Comparison of ENCODE assay signal across 27 cellular contexts in genomic region chr2:96273763-96274162, GRCh38. TPM values are rescaled to one million over a fixed set of nuclear protein-coding genes. Genes with fewer than 3 reads are reported as not detected.
DNase-seq lines count a peak whose midpoint lies in the region; ATAC-seq and TF ChIP-seq lines count a peak whose summit lies in the region.
"Had no signal": no experiment of that assay in that cellular context is flagged by ENCODE, and none has a peak within 500 bp of the region (broad histone marks: within the 10 kb centered on the region; RNA-seq: fewer than 3 reads in every experiment).

No MANE protein-coding gene starts in this region.

- ATAC-seq in activated T-cell treated with anti-CD3 and anti-CD28 coated beads, Interleukin-2, amount 50 U/mL, for 4 hours, result no peak
- ATAC-seq in Right ventricle myocardium superior (ENCODE audit: poor library complexity), result no peak

- peaks cover 21% of the 10 kb centered on the region for H3K79me1 ChIP-seq in mesenchymal stem cell (replicated peaks; ENCODE audit: low read length, poor library complexity, severe bottlenecking)

- no peak overlapping the region for H4K91ac ChIP-seq in mesenchymal stem cell (ENCODE audit: low read length)

- peaks cover 9% of the 10 kb centered on the region for H3K4me1 Mint-ChIP-seq in activated T-cell treated with anti-CD3 and anti-CD28 coated beads, Interleukin-2, amount 50 U/mL, for 24 hours (ENCODE audit: low read depth)
- H3K4me1 Mint-ChIP-seq in activated T-cell treated with anti-CD3 and anti-CD28 coated beads, Interleukin-2, amount 50 U/mL, for 4 hours (ENCODE audit: low read depth), result peaks cover 3% of the 10 kb centered on the region

- peak overlapping the region; percentile 40 for H3K27ac Mint-ChIP-seq in activated T-cell treated with anti-CD3 and anti-CD28 coated beads, Interleukin-2, amount 50 U/mL, for 24 hours
- H3K27ac Mint-ChIP-seq: CD4-positive, alpha-beta T cell had no signal

- WGBS in mesenchymal stem cell, result 82% methylated on average over 2 of the region's 3 CpGs
- 50 to 57% methylated on average over 3 of the region's 3 CpGs for WGBS in testis, 2 donors

- no peak overlapping the region for H2AK5ac ChIP-seq in mesenchymal stem cell (ENCODE audit: low read length, severe bottlenecking)

- no peak overlapping the region for H4K8ac ChIP-seq in mesenchymal stem cell (ENCODE audit: low read length)

- no peak overlapping the region for H3K4me3 Mint-ChIP-seq in activated T-cell treated with anti-CD3 and anti-CD28 coated beads, Interleukin-2, amount 50 U/mL, for 24 hours
- H3K4me3 Mint-ChIP-seq in activated T-cell treated with anti-CD3 and anti-CD28 coated beads, Interleukin-2, amount 50 U/mL, for 4 hours, result no peak overlapping the region
- H3K4me3 Mint-ChIP-seq: CD4-positive, alpha-beta T cell had no signal

- H3K9ac ChIP-seq in adipocyte (ENCODE audit: low read length) (no peak overlapping the region), mesenchymal stem cell (ENCODE audit: low read length) (peak overlapping the region; percentile 15)

- no peak overlapping the region for H2BK15ac ChIP-seq in mesenchymal stem cell (ENCODE audit: low read depth, poor library complexity, severe bottlenecking)

- H3K27me3 Mint-ChIP-seq in activated T-cell treated with anti-CD3 and anti-CD28 coated beads, Interleukin-2, amount 50 U/mL, for 24 hours, result no peaks in the 10 kb centered on the region
- H3K27me3 Mint-ChIP-seq in activated T-cell treated with anti-CD3 and anti-CD28 coated beads, Interleukin-2, amount 50 U/mL, for 4 hours (ENCODE audit: low read depth), result no peaks in the 10 kb centered on the region
- H3K27me3 Mint-ChIP-seq: CD4-positive, alpha-beta T cell had no signal

- no peak overlapping the region for H2AFZ ChIP-seq in mesenchymal stem cell (ENCODE audit: low read depth, low read length)

- H3K27ac ChIP-seq in mesenchymal stem cell (ENCODE audit: low read length, poor library complexity, severe bottlenecking) (no peak overlapping the region), testis (peak overlapping the region in 1 of 2 donors; percentile 47)
- H3K27ac ChIP-seq: BLaER1 treated with 17β-estradiol and CSF1 and Interleukin-3, amounts not matched to agents 10 nM and 100 nM had no signal

- peaks cover 84% of the 10 kb centered on the region for H3K36me3 ChIP-seq in adipocyte (ENCODE audit: control insufficient read depth, insufficient read depth, low read length, severe bottlenecking)
- peaks cover 62 to 85% of the 10 kb centered on the region in 2 experiments for H3K36me3 ChIP-seq in mesenchymal stem cell (ENCODE audit: control insufficient read depth in 1 of 2, insufficient read depth in 2 of 2, low read depth in 1 of 2, low read length in 2 of 2)
- peaks cover 4% of the 10 kb centered on the region for H3K36me3 ChIP-seq in testis (ENCODE audit: low read depth, missing control alignments)

- H3K27me3 ChIP-seq in adipocyte (replicated peaks; ENCODE audit: control insufficient read depth, insufficient read depth, low read length) (no peaks in the 10 kb centered on the region), mesenchymal stem cell (ENCODE audit: control insufficient read depth in 1 of 2, insufficient read depth in 1 of 2, low read length in 2 of 2) (no peaks in the 10 kb centered on the region), testis (no peaks in the 10 kb centered on the region)
- H3K27me3 ChIP-seq: BLaER1 treated with 17β-estradiol and CSF1 and Interleukin-3, amounts not matched to agents 10 nM and 100 nM had no signal

- no peak overlapping the region for H3K4ac ChIP-seq in mesenchymal stem cell (ENCODE audit: low read depth in 1 of 2, low read length in 2 of 2)

- peaks cover 95% of the 10 kb centered on the region for H3K36me3 Mint-ChIP-seq in activated T-cell treated with anti-CD3 and anti-CD28 coated beads, Interleukin-2, amount 50 U/mL, for 24 hours (ENCODE audit: low read depth)
- peaks cover 49% of the 10 kb centered on the region for H3K36me3 Mint-ChIP-seq in activated T-cell treated with anti-CD3 and anti-CD28 coated beads, Interleukin-2, amount 50 U/mL, for 4 hours (ENCODE audit: insufficient read depth)

- no peaks in the 10 kb centered on the region for H3K9me3 Mint-ChIP-seq in activated T-cell treated with anti-CD3 and anti-CD28 coated beads, Interleukin-2, amount 50 U/mL, for 24 hours
- H3K9me3 Mint-ChIP-seq in activated T-cell treated with anti-CD3 and anti-CD28 coated beads, Interleukin-2, amount 50 U/mL, for 4 hours, result no peaks in the 10 kb centered on the region
- H3K9me3 Mint-ChIP-seq: CD4-positive, alpha-beta T cell had no signal

- intact Hi-C loops in testis (cut with DNase I; ENCODE audit: low total_unique reads), result no loop called here
- intact Hi-C loops in Right ventricle myocardium superior (cut with DNase I), result no loop called here

- no peak overlapping the region for H2BK120ac ChIP-seq in mesenchymal stem cell (ENCODE audit: low read depth, low read length)

- H3K23ac ChIP-seq in mesenchymal stem cell (ENCODE audit: low read length in 2 of 2), result no peak overlapping the region

- H3K14ac ChIP-seq in mesenchymal stem cell (ENCODE audit: low read length in 2 of 2), result no peak overlapping the region

- H3K18ac ChIP-seq in mesenchymal stem cell (ENCODE audit: low read depth in 1 of 2, low read length in 2 of 2), result no peak overlapping the region

- DNase-seq in activated T-cell treated with anti-CD3 and anti-CD28 coated beads, Interleukin-2, amount 50 U/mL, for 24 hours, result no peak
- no peak for DNase-seq in activated T-cell treated with anti-CD3 and anti-CD28 coated beads, Interleukin-2, amount 50 U/mL, for 4 hours
- DNase-seq in adipocyte (ENCODE audit: low read depth), result peak; percentile 35
- no peak for DNase-seq in mesenchymal stem cell
- DNase-seq in testis, result peak; percentile 38
- DNase-seq in DMS153 treated with DMSO at 0.1 percent for 48 hours (lab: John Stamatoyannopoulos, UW; ENCODE audit: unreplicated experiment), result no peak
- DNase-seq in cortex of kidney (lab: John Stamatoyannopoulos, UW), result no peak
- no peak for DNase-seq in Right ventricle myocardium superior
- DNase-seq: AML-193; CD4-positive, alpha-beta T cell; DMS 273 treated with DMSO at 0.1 percent for 48 hours; DMS79 treated with DMSO at 0.1 percent for 48 hours; GF-D8; Kasumi-1; MV-4-11; NCI-H1105; NCI-H146; NCI-H2029; NCI-H446 treated with DMSO at 0.1 percent for 48 hours; NCI-H526; NCI-H82; RPMI8226; SHP77; SW 1271 had no signal

- TF ChIP-seq CTCF in testis (IDR thresholded peaks at IDR 0.05), result no peak

- no peak for TF ChIP-seq POLR2A in testis (IDR thresholded peaks at IDR 0.05)

- no peak overlapping the region for H2BK12ac ChIP-seq in mesenchymal stem cell (ENCODE audit: low read length in 2 of 2)

- H3K4me1 ChIP-seq in adipocyte (ENCODE audit: control insufficient read depth, insufficient read depth, low read length), result no peaks in the 10 kb centered on the region
- H3K4me1 ChIP-seq in mesenchymal stem cell (ENCODE audit: control insufficient read depth, insufficient read depth, low read depth, low read length), result no peaks in the 10 kb centered on the region
- peaks cover 8% of the 10 kb centered on the region for H3K4me1 ChIP-seq in testis
- H3K4me1 ChIP-seq: BLaER1 treated with 17β-estradiol and CSF1 and Interleukin-3, amounts not matched to agents 10 nM and 100 nM had no signal

- H3K4me2 ChIP-seq in mesenchymal stem cell (ENCODE audit: low read length, poor library complexity, severe bottlenecking), result no peak overlapping the region
- H3K4me2 ChIP-seq: BLaER1 treated with 17β-estradiol and CSF1 and Interleukin-3, amounts not matched to agents 10 nM and 100 nM had no signal

- H3K4me3 ChIP-seq in adipocyte (ENCODE audit: low read length) (no peak overlapping the region), mesenchymal stem cell (ENCODE audit: insufficient read depth in 1 of 2, low read depth in 1 of 2, low read length in 2 of 2) (no peak overlapping the region), testis (no peak overlapping the region)
- H3K4me3 ChIP-seq: BLaER1 treated with 17β-estradiol and CSF1 and Interleukin-3, amounts not matched to agents 10 nM and 100 nM; K562 had no signal

- H2BK5ac ChIP-seq in mesenchymal stem cell (ENCODE audit: low read depth, low read length, poor library complexity, severe bottlenecking), result no peak overlapping the region

- H3K9me3 ChIP-seq in adipocyte (ENCODE audit: control insufficient read depth, low read length), result no peaks in the 10 kb centered on the region
- H3K9me3 ChIP-seq in mesenchymal stem cell (ENCODE audit: control insufficient read depth, low read length), result no peaks in the 10 kb centered on the region
- no peaks in the 10 kb centered on the region for H3K9me3 ChIP-seq in testis
- H3K9me3 ChIP-seq: BLaER1 treated with 17β-estradiol and CSF1 and Interleukin-3, amounts not matched to agents 10 nM and 100 nM had no signal

RNA-seq across cellular contexts. Expression of gene CIAO1, which starts 7.7 kb away (rescaled TPM):
- total RNA-seq in activated T-cell treated with anti-CD3 and anti-CD28 coated beads, Interleukin-2, amount 50 U/mL, for 4 hours, result 100 to 1,000 TPM; 106 to 114 (median 109) TPM
- polyA plus RNA-seq in mesenchymal stem cell (2013, experiment 1 of 2), result 33.6 TPM
- 32.9 TPM for polyA plus RNA-seq in mesenchymal stem cell (2013, experiment 2 of 2)
- total RNA-seq in testis, result 100 to 1,000 TPM; 154 to 164 TPM
- polyA plus RNA-seq in testis (ENCODE audit: insufficient read depth, low read depth, low replicate concordance), result 56.8 TPM
- total RNA-seq in Right ventricle myocardium superior, result 62.3 TPM

RNA-seq across cellular contexts. Expression of gene TMEM127, which starts 8.0 kb away (rescaled TPM):
- 10 to 100 TPM; 31.9 to 37.5 (median 36.9) TPM for total RNA-seq in activated T-cell treated with anti-CD3 and anti-CD28 coated beads, Interleukin-2, amount 50 U/mL, for 4 hours
- 56.4 TPM for polyA plus RNA-seq in mesenchymal stem cell (2013, experiment 1 of 2)
- polyA plus RNA-seq in mesenchymal stem cell (2013, experiment 2 of 2), result 55.0 TPM
- total RNA-seq in testis (10 to 100 TPM; 25.0 to 32.1 TPM), Right ventricle myocardium superior (67.3 TPM)
- polyA plus RNA-seq in testis (ENCODE audit: insufficient read depth, low read depth, low replicate concordance), result 29.2 TPM

RNA-seq across cellular contexts. Expression of gene SNRNP200, which starts 31.6 kb away (rescaled TPM):
- total RNA-seq in activated T-cell treated with anti-CD3 and anti-CD28 coated beads, Interleukin-2, amount 50 U/mL, for 4 hours, result 100 to 1,000 TPM; 219 to 232 (median 223) TPM
- 43.8 TPM for polyA plus RNA-seq in mesenchymal stem cell (2013, experiment 1 of 2)
- polyA plus RNA-seq in mesenchymal stem cell (2013, experiment 2 of 2), result 39.2 TPM
- total RNA-seq in testis, result 100 to 1,000 TPM; 165 to 202 TPM
- 181 TPM for polyA plus RNA-seq in testis (ENCODE audit: insufficient read depth, low read depth, low replicate concordance)
- 50.1 TPM for total RNA-seq in Right ventricle myocardium superior

RNA-seq across cellular contexts. Expression of gene ITPRIPL1, which starts 51.4 kb away (rescaled TPM):
- total RNA-seq in activated T-cell treated with anti-CD3 and anti-CD28 coated beads, Interleukin-2, amount 50 U/mL, for 4 hours, result 10 to 100 TPM; 30.2 to 39.5 (median 31.6) TPM
- 1.4 TPM for polyA plus RNA-seq in mesenchymal stem cell (2013, experiment 1 of 2)
- polyA plus RNA-seq in mesenchymal stem cell (2013, experiment 2 of 2), result 1.4 TPM
- total RNA-seq in testis, result 10 to 100 TPM; 14.0 to 32.0 TPM
- 57.9 TPM for polyA plus RNA-seq in testis (ENCODE audit: insufficient read depth, low read depth, low replicate concordance)
- total RNA-seq in Right ventricle myocardium superior, result 1.0 TPM
- total RNA-seq: HT-29 had no signal

Comparison
In these comparisons a context has a peak if more than half of its experiments do, and no peak if none do; other contexts are left out.
1. DNase-seq: peak in adipocyte (single experiment) and testis (single experiment); none in activated T-cell treated with anti-CD3 and anti-CD28 coated beads, Interleukin-2, amount 50 U/mL, for 24 hours (single experiment), activated T-cell treated with anti-CD3 and anti-CD28 coated beads, Interleukin-2, amount 50 U/mL, for 4 hours (single experiment), mesenchymal stem cell (single experiment), DMS153 treated with DMSO at 0.1 percent for 48 hours (single experiment), cortex of kidney (single experiment) and Right ventricle myocardium superior (single experiment).